30 cellular contexts compared by ENCODE assay signal in the genomic region with DNA sequence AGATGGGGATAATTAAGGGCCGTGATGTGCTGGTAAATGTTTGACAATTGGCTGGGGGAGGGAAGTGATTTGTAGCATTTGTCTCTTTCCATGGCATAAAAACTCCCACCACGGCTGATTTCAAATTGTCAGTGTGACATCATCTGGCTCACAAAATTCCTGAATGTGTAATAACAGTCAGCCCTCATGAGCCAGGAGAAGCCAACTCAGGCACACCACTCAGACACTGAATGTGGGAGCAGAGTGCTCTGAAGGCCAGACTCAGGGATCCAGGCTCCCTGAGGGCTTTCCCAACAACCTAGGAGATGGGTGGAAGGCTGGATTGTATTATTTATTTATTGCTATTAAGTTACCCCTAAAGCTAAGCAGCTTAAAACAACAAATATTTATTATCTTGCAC. TPM values are rescaled to one million over a fixed set of nuclear protein-coding genes. Genes with fewer than 3 reads are reported as not detected.
"Had no signal": no experiment of that assay in that cellular context is flagged by ENCODE, and none has a peak within 500 bp of the region (broad histone marks: within the 10 kb centered on the region; RNA-seq: fewer than 3 reads in every experiment).

No MANE protein-coding gene starts in this region.

- H3K4me1 ChIP-seq: adrenal gland, breast epithelium, colonic mucosa had no signal

- H3K9me3 ChIP-seq: adrenal gland, breast epithelium, colonic mucosa, esophagus muscularis mucosa, gastroesophageal sphincter, heart right ventricle had no signal

- H3K27ac ChIP-seq: adrenal gland, breast epithelium, cardiac muscle cell, colonic mucosa, esophagus muscularis mucosa, gastroesophageal sphincter, heart right ventricle, WERI-Rb-1 had no signal

- H3K27me3 ChIP-seq: adrenal gland, breast epithelium, dorsolateral prefrontal cortex had no signal

- H3K36me3 ChIP-seq: adrenal gland, breast epithelium, cardiac muscle cell, colonic mucosa, esophagus muscularis mucosa, gastroesophageal sphincter, heart right ventricle, WERI-Rb-1 had no signal

- H3K4me3 ChIP-seq: adrenal gland, breast epithelium, cardiac muscle cell, colonic mucosa, dorsolateral prefrontal cortex, esophagus muscularis mucosa, gastroesophageal sphincter, heart right ventricle had no signal

- DNase-seq: activated B cell treated with CpG ODN at 0.5 μM for 24 hours; activated CD4-positive, alpha-beta T cell treated with anti-CD3 and anti-CD28 coated beads for 48 hours; activated CD4-positive, alpha-beta T cell treated with anti-CD3 and anti-CD28 coated beads, Interleukin-2, amount 50 U/mL, for 1 hour; activated CD4-positive, alpha-beta T cell treated with anti-CD3 and anti-CD28 coated beads, Interleukin-2, amount 50 U/mL, for 48 hours; activated CD8-positive, alpha-beta memory T cell treated with anti-CD3 and anti-CD28 coated beads for 24 hours; activated CD8-positive, alpha-beta T cell treated with anti-CD3 and anti-CD28 coated beads for 36 hours; activated effector memory CD4-positive, alpha-beta T cell treated with Interleukin-2 at 50 U/mL for 16 hours; activated naive CD4-positive, alpha-beta T cell treated with anti-CD3 and anti-CD28 coated beads for 36 hours; activated naive CD8-positive, alpha-beta T cell treated with anti-CD3 and anti-CD28 coated beads for 36 hours; activated naive CD8-positive, alpha-beta T cell treated with anti-CD3 and anti-CD28 coated beads, Interleukin-2, amount 50 U/mL, for 24 hours; activated T-cell treated with anti-CD3 and anti-CD28 coated beads, Interleukin-2, amount 50 U/mL, for 4 hours; amygdala; aorta; central memory CD4-positive, alpha-beta T cell; cerebellar nuclear complex; colonic mucosa; dorsolateral prefrontal cortex; effector memory CD4-positive, alpha-beta T cell; erythroblast; foreskin melanocyte; heart right ventricle; T-helper 2 cell; WERI-Rb-1 had no signal

RNA-seq across cellular contexts. Expression of a gene that starts 6.3 kb away (rescaled TPM):
- total RNA-seq: activated B cell treated with CpG ODN at 0.5 μM for 24 hours; glomerular endothelial cell; T-helper 1 cell treated with Interleukin-12 subunit alpha and Interleukin-12 subunit beta and Interleukin-4 antibody, amounts not matched to agents 30 ng/mL and 1 ng/mL, for 36 hours had no signal

RNA-seq across cellular contexts. Expression of a gene that starts 56.2 kb away (rescaled TPM):
- total RNA-seq: glomerular endothelial cell; T-helper 1 cell treated with Interleukin-12 subunit alpha and Interleukin-12 subunit beta and Interleukin-4 antibody, amounts not matched to agents 30 ng/mL and 1 ng/mL, for 36 hours had no signal
